ENCODE assay signal across 29 cellular contexts in genomic region chr22:24751518-24751917, GRCh38. TPM values are rescaled to one million over a fixed set of nuclear protein-coding genes. Genes with fewer than 3 reads are reported as not detected.
DNase-seq lines count a peak whose midpoint lies in the region; ATAC-seq, FAIRE-seq and TF ChIP-seq lines count a peak whose summit lies in the region.
"Had no signal": no experiment of that assay in that cellular context is flagged by ENCODE, and none has a peak within 500 bp of the region (broad histone marks: within the 10 kb centered on the region; RNA-seq: fewer than 3 reads in every experiment).

No MANE protein-coding gene starts in this region.

- H3K4me2 ChIP-seq in K562 (ENCODE audit: insufficient read depth, low read length) = peak overlapping the region; percentile 50
- H3K4me2 ChIP-seq: BLaER1 had no signal

- no peak overlapping the region; the same call in 2 of the 3 replicates for H3K27ac ChIP-seq in K562 (ENCODE audit: extremely low read depth, low read depth, low read length)
- H3K27ac ChIP-seq: adrenal gland, BLaER1, RWPE1, sigmoid colon, tibial nerve had no signal

- no peak overlapping the region for H3K4me3 ChIP-seq in K562
- H3K4me3 ChIP-seq: adrenal gland, BLaER1, GM12878, MG63, sigmoid colon, tibial nerve had no signal

- POLR2A ChIA-PET in K562 (lab: Yijun Ruan, JAX) = interaction anchor here (1.0 to 1.8 kb wide), 2 partner anchors 10 to 17 kb away, joined by 4 to 5 read pairs; no protein-coding TSS in a partner anchor

- H3K79me2 ChIP-seq in K562 (ENCODE audit: control insufficient read depth, insufficient read depth, low read length) = no peaks in the 10 kb centered on the region

- ATAC-seq in K562 (0 out of 3 replicates have a peak, but pooled peaks have one; percentile 49), GM18909 (IDR thresholded peaks at IDR 0.05; ENCODE audit: poor library complexity, unreplicated experiment) (no peak)
- ATAC-seq: activated CD4-positive, CD25-positive, alpha-beta regulatory T cell treated with anti-CD3 and anti-CD28 coated beads, Interleukin-2, amount 50 U/mL, for 24 hours; activated CD8-positive, alpha-beta memory T cell treated with anti-CD3 and anti-CD28 coated beads, Interleukin-2, amount 10 ng/mL, durations not matched to agents 7 days and 5 days; activated T-cell treated with anti-CD3 and anti-CD28 coated beads, Interleukin-2, amount 50 U/mL, for 72 hours; GM12878; HCT116 had no signal

- TF ChIP-seq CTCF in K562 (IDR thresholded peaks at IDR 0.05 in 2 of 3, conservative IDR thresholded peaks at IDR 0.05 in 1 of 3; ENCODE audit: insufficient read depth in 2 of 3, low read depth in 1 of 3, low read length in 3 of 3) (no peak), GM20000 (IDR thresholded peaks at IDR 0.05; ENCODE audit: extremely low read depth, missing control alignments) (no peak)

- TF ChIP-seq RAD21 in K562 (CRISPR knock-in tag; conservative IDR thresholded peaks at IDR 0.05 in 1 of 2, IDR thresholded peaks at IDR 0.05 in 1 of 2) = no peak

- no peaks in the 10 kb centered on the region for H3K9me3 ChIP-seq in K562 (replicated peaks; ENCODE audit: control insufficient read depth, insufficient read depth, low read depth, low read length)
- H3K9me3 ChIP-seq: adrenal gland, BLaER1, sigmoid colon, tibial nerve had no signal

- intact Hi-C loops in K562 (cut with micrococcal nuclease) = loop anchor here (10.0 kb wide), 1 partner anchor 87 kb away; no protein-coding TSS in a partner anchor

- H3K4me1 ChIP-seq in K562 (replicated peaks in 1 of 2; ENCODE audit: control insufficient read depth in 2 of 2, insufficient read depth in 2 of 2, low read length in 2 of 2) = peaks cover 0 to 23% of the 10 kb centered on the region in 2 experiments; a peak in 3 of 5 replicates
- H3K4me1 ChIP-seq: sigmoid colon, tibial nerve had no signal

- in situ Hi-C loops in K562 (cut with MboI) = no loop called here

- TF ChIP-seq POLR2A in K562 (conservative IDR thresholded peaks at IDR 0.05) = no peak

- H3K9me1 ChIP-seq in K562 (ENCODE audit: control insufficient read depth, insufficient read depth, low read length) = no peaks in the 10 kb centered on the region

- TF ChIP-seq EP300 in K562 (IDR thresholded peaks at IDR 0.05; ENCODE audit: low read length) = no peak

- CTCF ChIA-PET in K562 (lab: Yijun Ruan, JAX; ENCODE audit: low intra/inter-chr PET ratio) = no interaction called here

- DNase-seq in KG1 (lab: John Stamatoyannopoulos, UW) (peak; percentile 11), NOMO-1 treated with DMSO at 0.1 percent for 48 hours (lab: John Stamatoyannopoulos, UW; ENCODE audit: unreplicated experiment) (peak; percentile 80), K562 (ENCODE audit: extremely low read depth in 1 of 4, low spot score in 3 of 4) (no peak), pons (ENCODE audit: low spot score) (peak; percentile 9), GM20000 (ENCODE audit: low spot score) (no peak), HK-2 (ENCODE audit: unreplicated experiment) (no peak)
- DNase-seq: activated CD4-positive, alpha-beta T cell treated with anti-CD3 and anti-CD28 coated beads, Interleukin-2, amount 50 U/mL, for 4 hours; activated CD8-positive, alpha-beta memory T cell treated with anti-CD3 and anti-CD28 coated beads, Interleukin-2, amount 10 ng/mL, durations not matched to agents 7 days and 5 days; activated naive CD4-positive, alpha-beta T cell treated with Interleukin-2 at 50 U/mL for 16 hours; activated T-cell treated with anti-CD3 and anti-CD28 coated beads, Interleukin-2, amount 50 U/mL, for 72 hours; adrenal gland; DMS153; immature natural killer cell; MG63; NCI-H1436 treated with DMSO at 0.1 percent for 48 hours; NCI-H2107; NCI-H345; sigmoid colon; stimulated activated CD4-positive, alpha-beta T cell treated with anti-CD3 and anti-CD28 coated beads, Interleukin-4, amount 100 ng/mL, for 1 hour had no signal

- H3K36me3 ChIP-seq in K562 (ENCODE audit: control insufficient read depth, insufficient read depth, low read length) = no peaks in the 10 kb centered on the region
- H3K36me3 ChIP-seq: adrenal gland, BLaER1, MG63, sigmoid colon, tibial nerve had no signal

- 37% methylated on average over 5 of the region's 5 CpGs for WGBS in K562 (ENCODE audit: insufficient coverage, low coverage, missing lambda C conversion rate)

- BruUV-seq in K562 (replicated peaks; lab: Mats Ljungman, UMichigan) = no TSS peak

- no peaks in the 10 kb centered on the region for H4K20me1 ChIP-seq in K562 (replicated peaks; ENCODE audit: control insufficient read depth, insufficient read depth, low read length)
- H4K20me1 ChIP-seq: BLaER1 had no signal

- H3K9ac ChIP-seq in K562 (ENCODE audit: insufficient read depth in 1 of 2, low read depth in 2 of 2, low read length in 2 of 2) = no peak overlapping the region
- H3K9ac ChIP-seq: BLaER1 had no signal

- no peaks in the 10 kb centered on the region for H3K27me3 ChIP-seq in K562 (ENCODE audit: control insufficient read depth in 2 of 2, insufficient read depth in 2 of 2, low read length in 2 of 2)
- H3K27me3 ChIP-seq: adrenal gland, BLaER1, sigmoid colon had no signal

- FAIRE-seq in K562 (lab: Jason Lieb, UNC) = peak; percentile 65
- FAIRE-seq: GM12878 had no signal

- H2AFZ ChIP-seq in K562 (ENCODE audit: low read depth, low read length) = peak overlapping the region; percentile 54; the same call in 1 of the 2 replicates

TF ChIP-seq in K562, 482 proteins besides CTCF, POLR2A, EP300 and RAD21 (continues in another document):
- TF ChIP-seq CEBPG (CRISPR knock-in tag; IDR thresholded peaks at IDR 0.05) = peak; percentile 90
- TF ChIP-seq CEBPG (tag; conservative IDR thresholded peaks at IDR 0.05 in 1 of 2, IDR thresholded peaks at IDR 0.05 in 1 of 2) = peak; percentile 72 to 91
- no peak for TF ChIP-seq MXI1 (IDR thresholded peaks at IDR 0.05; ENCODE audit: low read depth, low read length)
- TF ChIP-seq GMEB1 (CRISPR knock-in tag; IDR thresholded peaks at IDR 0.05) = no peak
- TF ChIP-seq HMBOX1 (IDR thresholded peaks at IDR 0.05) = peak; percentile 57; the same call in 1 of the 2 replicates

RNA-seq across cellular contexts. Expression of gene PIWIL3, which starts 23.0 kb away (rescaled TPM):
- not detected in 2 replicates for total RNA-seq in K562 (2011; cell fraction: chromatin; rRNA removed; ENCODE audit: low replicate concordance)
- not detected in 2 replicates for total RNA-seq in K562 (2011; cell fraction: nucleolus; rRNA removed)
- not detected in 2 replicates for total RNA-seq in K562 (2011; cell fraction: nucleoplasm; rRNA removed)
- 0.04 TPM in 1 of 2 replicates, not detected in the other for total RNA-seq in K562 (2014; rRNA removed)
- 0.10 TPM in 1 of 2 replicates, not detected in the other for total RNA-seq in K562 (2014; rRNA removed; fragmentation: Illumina TruSeq; extraction: Trizol)
- total RNA-seq in K562 (2015; rRNA removed; fragmentation: Illumina TruSeq; extraction: Trizol) = 0.04 TPM in 1 of 2 replicates, not detected in the other
- total RNA-seq in K562 (2021) = not detected in 2 replicates
- 0.03 and 0.04 TPM in 2 replicates for polyA plus RNA-seq in K562 (2011; rRNA removed)
- polyA plus RNA-seq in K562 (2011; cell fraction: cytosol; rRNA removed) = 0.01 TPM in 2 replicates
- not detected in 2 replicates for polyA plus RNA-seq in K562 (2011; cell fraction: nucleus; rRNA removed)
- polyA plus RNA-seq in K562 (2012) = 0.04 and 0.06 TPM in 2 replicates
- polyA plus RNA-seq in K562 (2014; fragmentation: Illumina TruSeq; extraction: Trizol) = 0.04 and 0.06 TPM in 2 replicates
- polyA plus RNA-seq in K562 (2014; fragmentation: Nextera tagmentation; extraction: Ambion mirVana) = not detected
- polyA plus RNA-seq in K562 (2014; rRNA removed) = 0.12 TPM in 1 of 2 replicates, not detected in the other
- 0.07 TPM in 1 of 2 replicates, not detected in the other for polyA minus RNA-seq in K562 (2011; rRNA and poly(A)+ RNA removed)
- not detected in 2 replicates for polyA minus RNA-seq in K562 (2011; cell fraction: cytosol; rRNA and poly(A)+ RNA removed)
- not detected in 2 replicates for polyA minus RNA-seq in K562 (2011; cell fraction: nucleus; rRNA and poly(A)+ RNA removed)
- total RNA-seq: activated CD8-positive, alpha-beta memory T cell treated with anti-CD3 and anti-CD28 coated beads, Interleukin-2, amount 10 ng/mL, durations not matched to agents 7 days and 5 days; activated T-cell treated with anti-CD3 and anti-CD28 coated beads, Interleukin-2, amount 50 U/mL, for 72 hours; adrenal gland; omental fat pad; pulmonary artery endothelial cell; sigmoid colon; tibial nerve had no signal
- polyA plus RNA-seq: adrenal gland, GM12878, immature natural killer cell, sigmoid colon had no signal

RNA-seq across cellular contexts. Expression of gene SGSM1, which starts 54.5 kb away (rescaled TPM):
- total RNA-seq in K562 (2011; cell fraction: chromatin; rRNA removed; ENCODE audit: low replicate concordance) = 0.12 TPM in 1 of 2 replicates, not detected in the other
- total RNA-seq in K562 (2011; cell fraction: nucleolus; rRNA removed) = not detected in 2 replicates
- not detected in 2 replicates for total RNA-seq in K562 (2011; cell fraction: nucleoplasm; rRNA removed)
- total RNA-seq in K562 (2014; rRNA removed) = not detected in 2 replicates
- total RNA-seq in K562 (2014; rRNA removed; fragmentation: Illumina TruSeq; extraction: Trizol) = not detected in 2 replicates
- not detected in 2 replicates for total RNA-seq in K562 (2015; rRNA removed; fragmentation: Illumina TruSeq; extraction: Trizol)
- total RNA-seq in K562 (2021) = not detected in 2 replicates
- polyA plus RNA-seq in K562 (2011; rRNA removed) = 0.01 TPM in 1 of 2 replicates, not detected in the other
- 0.03 TPM in 2 replicates for polyA plus RNA-seq in K562 (2011; cell fraction: cytosol; rRNA removed)
- 0.04 TPM in 1 of 2 replicates, not detected in the other for polyA plus RNA-seq in K562 (2011; cell fraction: nucleus; rRNA removed)
- 0.03 TPM in 1 of 2 replicates, not detected in the other for polyA plus RNA-seq in K562 (2012)
- polyA plus RNA-seq in K562 (2014; fragmentation: Illumina TruSeq; extraction: Trizol) = not detected in 2 replicates
- polyA plus RNA-seq in K562 (2014; fragmentation: Nextera tagmentation; extraction: Ambion mirVana) = not detected
- polyA plus RNA-seq in K562 (2014; rRNA removed) = not detected in 2 replicates
- not detected in 2 replicates for polyA minus RNA-seq in K562 (2011; rRNA and poly(A)+ RNA removed)
- not detected in 2 replicates for polyA minus RNA-seq in K562 (2011; cell fraction: cytosol; rRNA and poly(A)+ RNA removed)
- polyA minus RNA-seq in K562 (2011; cell fraction: nucleus; rRNA and poly(A)+ RNA removed) = not detected in 2 replicates
- total RNA-seq: GM12878 had no signal
- polyA plus RNA-seq: AG04450, GM12878 had no signal

Comparison
In these comparisons a context has a peak if more than half of its experiments do, and no peak if none do; other contexts are left out.
1. DNase-seq: peak in KG1 (single experiment), NOMO-1 treated with DMSO at 0.1 percent for 48 hours (single experiment) and pons (single experiment); none in K562 (0 of 4), GM20000 (single experiment) and HK-2 (single experiment).